In the genomic region with DNA sequence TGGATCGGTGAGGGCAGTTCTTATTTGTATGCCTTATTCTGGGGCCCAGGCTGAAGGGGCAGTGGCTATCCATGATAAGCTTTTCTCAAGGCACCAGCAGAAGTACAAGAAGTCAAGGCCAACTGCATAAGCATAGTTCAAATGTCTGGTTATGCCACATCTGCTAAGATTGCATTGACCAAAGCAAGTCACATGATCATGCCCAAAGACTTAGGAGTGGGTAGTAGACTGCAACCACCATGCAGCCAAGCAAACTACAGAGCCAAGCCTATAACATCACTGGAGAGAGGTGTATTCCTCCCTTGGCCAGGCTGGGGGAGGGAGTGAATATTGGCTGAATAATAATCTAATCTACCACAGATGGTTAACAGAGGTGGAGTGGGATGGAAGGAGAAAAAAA, we compare ENCODE assay signal across 20 cellular contexts. TPM values are rescaled to one million over a fixed set of nuclear protein-coding genes. Genes with fewer than 3 reads are reported as not detected.
DNase-seq lines count a peak whose midpoint lies in the region; ATAC-seq, FAIRE-seq and TF ChIP-seq lines count a peak whose summit lies in the region.
"Had no signal": no experiment of that assay in that cellular context is flagged by ENCODE, and none has a peak within 500 bp of the region (broad histone marks: within the 10 kb centered on the region; RNA-seq: fewer than 3 reads in every experiment).

No MANE protein-coding gene starts in this region.

- peaks cover 34 to 67% (median 41%) of the 10 kb centered on the region in 4 donors for H3K4me1 Mint-ChIP-seq in CD4-positive, CD25-positive, alpha-beta regulatory T cell
- peaks cover 11% of the 10 kb centered on the region for H3K4me1 Mint-ChIP-seq in GM23338
- peaks cover 21 to 61% (median 52%) of the 10 kb centered on the region in 4 donors for H3K4me1 Mint-ChIP-seq in naive thymus-derived CD8-positive, alpha-beta T cell

- H3K36me3 ChIP-seq in CD4-positive, CD25-positive, alpha-beta regulatory T cell (ENCODE audit: control insufficient read depth, insufficient read depth, low read length), result no peaks in the 10 kb centered on the region
- no peaks in the 10 kb centered on the region for H3K36me3 ChIP-seq in GM23338 (ENCODE audit: insufficient read depth)
- H3K36me3 ChIP-seq: cardiac muscle cell, neutrophil had no signal

- no peaks in the 10 kb centered on the region for H3K9me3 ChIP-seq in CD4-positive, CD25-positive, alpha-beta regulatory T cell (ENCODE audit: control insufficient read depth in 2 of 2, low read length in 2 of 2)
- H3K9me3 ChIP-seq: neutrophil had no signal

- no peaks in the 10 kb centered on the region for H3K27me3 Mint-ChIP-seq in CD4-positive, CD25-positive, alpha-beta regulatory T cell
- H3K27me3 Mint-ChIP-seq in GM23338 (ENCODE audit: insufficient read depth, low read depth, poor library complexity), result peaks cover 10% of the 10 kb centered on the region
- no peaks in the 10 kb centered on the region for H3K27me3 Mint-ChIP-seq in naive thymus-derived CD8-positive, alpha-beta T cell
- H3K27me3 Mint-ChIP-seq: B cell had no signal

- H3F3A ChIP-seq in GM23338 (replicated peaks; ENCODE audit: low read depth), result peaks cover 10% of the 10 kb centered on the region

- TF ChIP-seq CTCF in GM23338 (conservative IDR thresholded peaks at IDR 0.05; ENCODE audit: low read depth in 2 of 2), result no peak

- peak overlapping the region in 3 of 4 donors; percentile 16 to 65 (median 60) for H3K4me3 Mint-ChIP-seq in CD4-positive, CD25-positive, alpha-beta regulatory T cell
- H3K4me3 Mint-ChIP-seq in GM23338, result no peak overlapping the region
- peak overlapping the region in 3 of 10 donors; percentile 7 to 14 (median 11) for H3K4me3 Mint-ChIP-seq in naive thymus-derived CD8-positive, alpha-beta T cell
- H3K4me3 Mint-ChIP-seq: B cell, HFFc6, mesothelial cell of epicardium had no signal

- peaks cover 14% of the 10 kb centered on the region for H3K36me3 Mint-ChIP-seq in CD4-positive, CD25-positive, alpha-beta regulatory T cell
- H3K36me3 Mint-ChIP-seq in GM23338 (ENCODE audit: low read depth), result peaks cover 2% of the 10 kb centered on the region; the same call in 1 of the 3 replicates
- peaks cover 0 to 8% (median 0%) of the 10 kb centered on the region in 3 donors for H3K36me3 Mint-ChIP-seq in naive thymus-derived CD8-positive, alpha-beta T cell

- H3K4me1 ChIP-seq in CD4-positive, CD25-positive, alpha-beta regulatory T cell (ENCODE audit: control insufficient read depth, insufficient read depth, low read length, poor library complexity, severe bottlenecking), result peaks cover 41% of the 10 kb centered on the region
- peaks cover 10% of the 10 kb centered on the region for H3K4me1 ChIP-seq in GM23338 (ENCODE audit: insufficient read depth)

- H3K4me2 ChIP-seq in GM23338, result no peak overlapping the region

- ATAC-seq in CD4-positive, CD25-positive, alpha-beta regulatory T cell (ENCODE audit: low read depth in 2 of 2), result no peak
- ATAC-seq in GM23338 (no peak), HG02885 (IDR thresholded peaks at IDR 0.05; ENCODE audit: poor library complexity, unreplicated experiment) (no peak)
- ATAC-seq in naive thymus-derived CD8-positive, alpha-beta T cell, result no peak
- ATAC-seq: right cardiac atrium had no signal

- FAIRE-seq in frontal cortex (lab: Jason Lieb, UNC), result no peak

- H3K27me3 ChIP-seq in CD4-positive, CD25-positive, alpha-beta regulatory T cell (ENCODE audit: control insufficient read depth, insufficient read depth, low read length), result no peaks in the 10 kb centered on the region
- H3K27me3 ChIP-seq in GM23338 (ENCODE audit: insufficient read depth), result no peaks in the 10 kb centered on the region
- H3K27me3 ChIP-seq: cardiac muscle cell, neutrophil had no signal

- no peaks in the 10 kb centered on the region for H3K9me3 Mint-ChIP-seq in CD4-positive, CD25-positive, alpha-beta regulatory T cell
- no peaks in the 10 kb centered on the region for H3K9me3 Mint-ChIP-seq in GM23338
- no peaks in the 10 kb centered on the region for H3K9me3 Mint-ChIP-seq in naive thymus-derived CD8-positive, alpha-beta T cell
- H3K9me3 Mint-ChIP-seq: HFFc6, mesothelial cell of epicardium had no signal

- H3K4me3 ChIP-seq in CD4-positive, CD25-positive, alpha-beta regulatory T cell (ENCODE audit: low read depth, low read length), result no peak overlapping the region
- H3K4me3 ChIP-seq in GM23338, result no peak overlapping the region
- H3K4me3 ChIP-seq: cardiac muscle cell had no signal

- no peak for DNase-seq in CD4-positive, CD25-positive, alpha-beta regulatory T cell
- DNase-seq in GM23338 (ENCODE audit: low spot score), result no peak
- DNase-seq in amniotic epithelial cell (ENCODE audit: low read depth), result peak; percentile 32
- DNase-seq in naive thymus-derived CD8-positive, alpha-beta T cell, result no peak
- no peak for DNase-seq in frontal cortex (ENCODE audit: low spot score in 2 of 2)
- DNase-seq in GF-D8 (lab: John Stamatoyannopoulos, UW), result no peak
- DNase-seq: activated CD4-positive, alpha-beta T cell treated with anti-CD3 and anti-CD28 coated beads for 1 hour; effector CD8-positive, alpha-beta T cell; GDM1; HFFc6; kidney glomerular epithelial cell; NCI-H2029; right cardiac atrium; SIG-M5; T-helper 9 cell had no signal

- peak overlapping the region; percentile 41 for H3K27ac ChIP-seq in CD4-positive, CD25-positive, alpha-beta regulatory T cell (ENCODE audit: insufficient read depth, low read length, poor library complexity, severe bottlenecking)
- H3K27ac ChIP-seq in GM23338 (ENCODE audit: low read depth), result peak overlapping the region; percentile 11; the same call in 1 of the 2 replicates
- H3K27ac ChIP-seq: cardiac muscle cell, neutrophil had no signal

- peak overlapping the region; percentile 32 to 68 (median 55) for H3K27ac Mint-ChIP-seq in CD4-positive, CD25-positive, alpha-beta regulatory T cell
- no peak overlapping the region for H3K27ac Mint-ChIP-seq in GM23338
- H3K27ac Mint-ChIP-seq in naive thymus-derived CD8-positive, alpha-beta T cell, result peak overlapping the region in 9 of 10 donors; percentile 17 to 88 (median 50)
- H3K27ac Mint-ChIP-seq: B cell, HFFc6, mesothelial cell of epicardium had no signal

- POLR2A ChIA-PET in naive thymus-derived CD8-positive, alpha-beta T cell (lab: Charles Lee), result no interaction called here

- no peaks in the 10 kb centered on the region for H3K9me2 ChIP-seq in GM23338 (ENCODE audit: insufficient read depth)

- H3K79me2 ChIP-seq in GM23338 (replicated peaks; ENCODE audit: insufficient read depth), result peaks cover 93% of the 10 kb centered on the region

- no peak overlapping the region for H2AFZ ChIP-seq in GM23338

- peaks cover 28% of the 10 kb centered on the region for H4K20me1 ChIP-seq in GM23338 (replicated peaks; ENCODE audit: insufficient read depth)

RNA-seq across cellular contexts. Expression of gene PSEN1, which starts 4.6 kb away (rescaled TPM):
- 44.0 TPM for total RNA-seq in CD4-positive, CD25-positive, alpha-beta regulatory T cell
- polyA plus RNA-seq in CD4-positive, CD25-positive, alpha-beta regulatory T cell, result 10 to 100 TPM; 36.6 to 47.5 (median 43.6) TPM
- 35.7 and 38.7 TPM in 2 replicates for total RNA-seq in GM23338 (2014; rRNA removed; shearing (Covaris generic))
- polyA plus RNA-seq in GM23338 (2016; fragmentation: Nextera tagmentation; extraction: Ambion mirVana), result 12.6 and 14.6 TPM in 2 replicates
- 10 to 100 TPM; 36.8 to 46.3 TPM for total RNA-seq in naive thymus-derived CD8-positive, alpha-beta T cell
- polyA plus RNA-seq in naive thymus-derived CD8-positive, alpha-beta T cell, result 10 to 100 TPM; 14.7 to 26.1 (median 20.6) TPM
- 72.2 TPM for total RNA-seq in frontal cortex
